15 cellular contexts compared by ENCODE assay signal in genomic region chr2:70657246-70657645, GRCh38.
DNase-seq lines count a peak whose midpoint lies in the region; ATAC-seq and TF ChIP-seq lines count a peak whose summit lies in the region.
"Had no signal": no experiment of that assay in that cellular context is flagged by ENCODE, and none has a peak within 500 bp of the region (broad histone marks: within the 10 kb centered on the region; RNA-seq: fewer than 3 reads in every experiment).

No MANE protein-coding gene starts in this region.

- peaks cover 10% of the 10 kb centered on the region for H3K27me3 Mint-ChIP-seq in activated T-cell treated with anti-CD3 and anti-CD28 coated beads, Interleukin-2, amount 50 U/mL, for 24 hours
- H3K27me3 Mint-ChIP-seq in GM23338 (ENCODE audit: insufficient read depth, low read depth, poor library complexity), result peaks cover 21% of the 10 kb centered on the region
- peaks cover 8% of the 10 kb centered on the region for H3K27me3 Mint-ChIP-seq in activated CD8-positive, alpha-beta T cell treated with anti-CD3 and anti-CD28 coated beads, Interleukin-2, amount 10 ng/mL, durations not matched to agents 7 days and 5 days (ENCODE audit: low read depth)
- peaks cover 0 to 6% (median 0%) of the 10 kb centered on the region in 5 donors for H3K27me3 Mint-ChIP-seq in naive thymus-derived CD8-positive, alpha-beta T cell

- no peaks in the 10 kb centered on the region for H3F3A ChIP-seq in GM23338 (replicated peaks; ENCODE audit: low read depth)

- DNase-seq in activated T-cell treated with anti-CD3 and anti-CD28 coated beads, Interleukin-2, amount 50 U/mL, for 24 hours, result peak; percentile 30
- DNase-seq in activated T-cell treated with anti-CD3 and anti-CD28 coated beads for 4 hours, result no peak
- no peak for DNase-seq in GM23338 (ENCODE audit: low spot score)
- DNase-seq in activated CD8-positive, alpha-beta T cell treated with anti-CD3 and anti-CD28 coated beads, Interleukin-2, amount 10 ng/mL, durations not matched to agents 7 days and 5 days, result no peak
- DNase-seq in naive thymus-derived CD8-positive, alpha-beta T cell, result no peak
- no peak for DNase-seq in kidney tubule cell (ENCODE audit: low spot score)
- no peak for DNase-seq in NCI-H1048 (lab: John Stamatoyannopoulos, UW)
- DNase-seq: DMS153, Karpas-422, MM.1S, NCI-H2029 treated with DMSO at 0.1 percent for 48 hours, NCI-H524 treated with DMSO at 0.1 percent for 48 hours had no signal

- no peak overlapping the region for H3K27ac ChIP-seq in GM23338 (ENCODE audit: low read depth)
- H3K27ac ChIP-seq: SJSA1 had no signal

- H3K27ac Mint-ChIP-seq in activated T-cell treated with anti-CD3 and anti-CD28 coated beads, Interleukin-2, amount 50 U/mL, for 24 hours, result no peak overlapping the region
- no peak overlapping the region for H3K27ac Mint-ChIP-seq in GM23338
- peak overlapping the region; percentile 43 for H3K27ac Mint-ChIP-seq in activated CD8-positive, alpha-beta T cell treated with anti-CD3 and anti-CD28 coated beads, Interleukin-2, amount 10 ng/mL, durations not matched to agents 7 days and 5 days
- peak overlapping the region; percentile 55 to 96 (median 90) for H3K27ac Mint-ChIP-seq in naive thymus-derived CD8-positive, alpha-beta T cell
- H3K27ac Mint-ChIP-seq: B cell had no signal

- H3K4me3 ChIP-seq in GM23338, result no peak overlapping the region
- H3K4me3 ChIP-seq: HAP-1, SJSA1 had no signal

- H3K4me3 Mint-ChIP-seq in activated T-cell treated with anti-CD3 and anti-CD28 coated beads, Interleukin-2, amount 50 U/mL, for 24 hours, result no peak overlapping the region
- H3K4me3 Mint-ChIP-seq in GM23338, result no peak overlapping the region
- H3K4me3 Mint-ChIP-seq in activated CD8-positive, alpha-beta T cell treated with anti-CD3 and anti-CD28 coated beads, Interleukin-2, amount 10 ng/mL, durations not matched to agents 7 days and 5 days, result no peak overlapping the region
- peak overlapping the region in 9 of 10 donors; percentile 15 to 71 (median 38) for H3K4me3 Mint-ChIP-seq in naive thymus-derived CD8-positive, alpha-beta T cell
- H3K4me3 Mint-ChIP-seq: B cell had no signal

- H3K79me2 ChIP-seq in GM23338 (replicated peaks; ENCODE audit: insufficient read depth), result no peaks in the 10 kb centered on the region

- no peaks in the 10 kb centered on the region; the same call in 1 of the 2 replicates for H4K20me1 ChIP-seq in GM23338 (replicated peaks; ENCODE audit: insufficient read depth)

- H2AFZ ChIP-seq in GM23338, result no peak overlapping the region

- H3K9me2 ChIP-seq in GM23338 (ENCODE audit: insufficient read depth), result no peaks in the 10 kb centered on the region

- H3K4me2 ChIP-seq in GM23338, result no peak overlapping the region

- no peaks in the 10 kb centered on the region for H3K36me3 Mint-ChIP-seq in activated T-cell treated with anti-CD3 and anti-CD28 coated beads, Interleukin-2, amount 50 U/mL, for 24 hours (ENCODE audit: low read depth)
- peaks cover 10% of the 10 kb centered on the region for H3K36me3 Mint-ChIP-seq in GM23338 (ENCODE audit: low read depth)
- H3K36me3 Mint-ChIP-seq in activated CD8-positive, alpha-beta T cell treated with anti-CD3 and anti-CD28 coated beads, Interleukin-2, amount 10 ng/mL, durations not matched to agents 7 days and 5 days (ENCODE audit: low read depth), result no peaks in the 10 kb centered on the region
- H3K36me3 Mint-ChIP-seq in naive thymus-derived CD8-positive, alpha-beta T cell, result peaks cover 0 to 8% (median 2%) of the 10 kb centered on the region in 3 donors

- no peaks in the 10 kb centered on the region for H3K9me3 Mint-ChIP-seq in activated T-cell treated with anti-CD3 and anti-CD28 coated beads, Interleukin-2, amount 50 U/mL, for 24 hours
- no peaks in the 10 kb centered on the region; the same call in 2 of the 3 replicates for H3K9me3 Mint-ChIP-seq in GM23338
- H3K9me3 Mint-ChIP-seq in activated CD8-positive, alpha-beta T cell treated with anti-CD3 and anti-CD28 coated beads, Interleukin-2, amount 10 ng/mL, durations not matched to agents 7 days and 5 days (ENCODE audit: insufficient read depth), result no peaks in the 10 kb centered on the region
- H3K9me3 Mint-ChIP-seq in naive thymus-derived CD8-positive, alpha-beta T cell, result peaks cover 0 to 4% (median 0%) of the 10 kb centered on the region in 9 donors

- CTCF ChIA-PET in activated CD8-positive, alpha-beta T cell treated with anti-CD3 and anti-CD28 coated beads, Interleukin-2, amount 10 ng/mL, durations not matched to agents 7 days and 5 days (lab: Charles Lee), result interaction anchor here (1.2 to 4.2 kb wide), 6 partner anchors 12 to 354 kb away, joined by 3 to 31 read pairs (median 5); no protein-coding TSS in a partner anchor

- peak; percentile 17 for ATAC-seq in GM23338
- ATAC-seq in activated CD8-positive, alpha-beta T cell treated with anti-CD3 and anti-CD28 coated beads, Interleukin-2, amount 10 ng/mL, durations not matched to agents 7 days and 5 days, result no peak
- ATAC-seq in naive thymus-derived CD8-positive, alpha-beta T cell, result no peak

- no peak for TF ChIP-seq CTCF in GM23338 (conservative IDR thresholded peaks at IDR 0.05; ENCODE audit: low read depth in 2 of 2)

- 0 out of 2 replicates have a peak, but pooled peaks cover 6% of the 10 kb centered on the region for H3K36me3 ChIP-seq in GM23338 (ENCODE audit: insufficient read depth)
- H3K36me3 ChIP-seq: HAP-1, SJSA1 had no signal

- peaks cover 33% of the 10 kb centered on the region for H3K4me1 Mint-ChIP-seq in activated T-cell treated with anti-CD3 and anti-CD28 coated beads, Interleukin-2, amount 50 U/mL, for 24 hours (ENCODE audit: low read depth)
- H3K4me1 Mint-ChIP-seq in GM23338, result peaks cover 27% of the 10 kb centered on the region
- H3K4me1 Mint-ChIP-seq in activated CD8-positive, alpha-beta T cell treated with anti-CD3 and anti-CD28 coated beads, Interleukin-2, amount 10 ng/mL, durations not matched to agents 7 days and 5 days (ENCODE audit: low read depth), result peaks cover 22% of the 10 kb centered on the region
- peaks cover 20 to 43% (median 34%) of the 10 kb centered on the region in 4 donors for H3K4me1 Mint-ChIP-seq in naive thymus-derived CD8-positive, alpha-beta T cell

- peaks cover 40% of the 10 kb centered on the region for H3K27me3 ChIP-seq in GM23338 (ENCODE audit: insufficient read depth)

- POLR2A ChIA-PET in activated CD8-positive, alpha-beta T cell treated with anti-CD3 and anti-CD28 coated beads, Interleukin-2, amount 10 ng/mL, durations not matched to agents 7 days and 5 days (lab: Charles Lee), result no interaction called here
- POLR2A ChIA-PET in naive thymus-derived CD8-positive, alpha-beta T cell (lab: Charles Lee), result no interaction called here

- peaks cover 19% of the 10 kb centered on the region for H3K4me1 ChIP-seq in GM23338 (ENCODE audit: insufficient read depth)
- H3K4me1 ChIP-seq: SJSA1 had no signal

TF ChIP-seq in GM23338, 12 proteins besides CTCF, POLR2A, EP300 and RAD21 (continues in another document):
- no peak for TF ChIP-seq STAT1 (IDR thresholded peaks at IDR 0.05; ENCODE audit: unreplicated experiment)
- TF ChIP-seq EZH2 (IDR thresholded peaks at IDR 0.05; ENCODE audit: low read depth, unreplicated experiment), result no peak
- no peak for TF ChIP-seq EZH2phosphoT487 (IDR thresholded peaks at IDR 0.05; ENCODE audit: unreplicated experiment)
- no peak for TF ChIP-seq JUNB (IDR thresholded peaks at IDR 0.05; ENCODE audit: unreplicated experiment)
- no peak for TF ChIP-seq REST (IDR thresholded peaks at IDR 0.05; ENCODE audit: unreplicated experiment)
- TF ChIP-seq NANOG (IDR thresholded peaks at IDR 0.05; ENCODE audit: borderline replicate concordance), result no peak

Comparison
In these comparisons a context has a peak if more than half of its experiments do, and no peak if none do; other contexts are left out.
1. H3K27ac Mint-ChIP-seq: peak in activated CD8-positive, alpha-beta T cell treated with anti-CD3 and anti-CD28 coated beads, Interleukin-2, amount 10 ng/mL, durations not matched to agents 7 days and 5 days (single experiment) and naive thymus-derived CD8-positive, alpha-beta T cell (10 of 10); none in activated T-cell treated with anti-CD3 and anti-CD28 coated beads, Interleukin-2, amount 50 U/mL, for 24 hours (single experiment) and GM23338 (single experiment).
2. H3K4me3 Mint-ChIP-seq: peak in naive thymus-derived CD8-positive, alpha-beta T cell (9 of 10); none in activated T-cell treated with anti-CD3 and anti-CD28 coated beads, Interleukin-2, amount 50 U/mL, for 24 hours (single experiment), GM23338 (single experiment) and activated CD8-positive, alpha-beta T cell treated with anti-CD3 and anti-CD28 coated beads, Interleukin-2, amount 10 ng/mL, durations not matched to agents 7 days and 5 days (single experiment).